ENCODE assay signal across 20 cellular contexts in genomic region chr12:52901715-52902541, GRCh38. TPM values are rescaled to one million over a fixed set of nuclear protein-coding genes. Genes with fewer than 3 reads are reported as not detected.
DNase-seq lines count a peak whose midpoint lies in the region; ATAC-seq, FAIRE-seq and TF ChIP-seq lines count a peak whose summit lies in the region.
"Had no signal": no experiment of that assay in that cellular context is flagged by ENCODE, and none has a peak within 500 bp of the region (broad histone marks: within the 10 kb centered on the region; RNA-seq: fewer than 3 reads in every experiment).

No MANE protein-coding gene starts in this region.

- H4K20me1 ChIP-seq in PC-9 (ENCODE audit: insufficient read depth): peaks cover 75% of the 10 kb centered on the region

- 30% methylated on average over 13 of the region's 13 CpGs for WGBS in A549 (ENCODE audit: missing lambda C conversion rate)
- 66% methylated on average over 13 of the region's 13 CpGs for WGBS in esophagus muscularis mucosa

- ATAC-seq in A549 (no peak), GM21723 (IDR thresholded peaks at IDR 0.05; ENCODE audit: unreplicated experiment) (no peak)
- ATAC-seq in CD4-positive, alpha-beta T cell (ENCODE audit: poor library complexity): no peak
- ATAC-seq: activated T-cell treated with anti-CD3 and anti-CD28 coated beads, Interleukin-2, amount 50 U/mL, for 4 hours had no signal

- FAIRE-seq in A549 (lab: Jason Lieb, UNC): no peak

- H3K9me2 ChIP-seq in PC-9 (ENCODE audit: insufficient read depth): no peaks in the 10 kb centered on the region

- H3K4me3 ChIP-seq in A549 (peak overlapping the region; percentile 87), PC-9 (peak overlapping the region; percentile 97), esophagus muscularis mucosa (peak overlapping the region in 3 of 4 donors; percentile 66 to 71 (median 70)), uterus (no peak overlapping the region)
- H3K4me3 ChIP-seq: SJSA1 had no signal

- peak overlapping the region; percentile 91 to 99 for H3K27ac ChIP-seq in A549
- peak overlapping the region; percentile 93 for H3K27ac ChIP-seq in PC-9
- H3K27ac ChIP-seq in esophagus muscularis mucosa (replicated peaks in 1 of 4): peak overlapping the region in 2 of 4 donors; percentile 90 to 93
- H3K27ac ChIP-seq in CD4-positive, alpha-beta T cell (ENCODE audit: low read depth, low read length): no peak overlapping the region
- no peak overlapping the region for H3K27ac ChIP-seq in uterus
- H3K27ac ChIP-seq: SJSA1 had no signal

- peaks cover 89% of the 10 kb centered on the region for H3K79me2 ChIP-seq in PC-9 (ENCODE audit: low read depth)

- H3K4me2 ChIP-seq in A549: peak overlapping the region; percentile 93
- peak overlapping the region; percentile 89 for H3K4me2 ChIP-seq in PC-9

- DNase-seq in A549 (ENCODE audit: low read depth in 1 of 2, low spot score in 1 of 2): no peak
- DNase-seq in PC-9: no peak
- DNase-seq in esophagus muscularis mucosa (ENCODE audit: extremely low spot score): no peak
- no peak for DNase-seq in neural crest cell (ENCODE audit: low read depth, low spot score)
- DNase-seq in CD4-positive, alpha-beta T cell: no peak
- no peak for DNase-seq in activated CD4-positive, alpha-beta T cell treated with anti-CD3 and anti-CD28 coated beads for 1 hour
- no peak for DNase-seq in uterus
- DNase-seq: activated naive CD4-positive, alpha-beta T cell treated with anti-CD3 and anti-CD28 coated beads, Interleukin-2, amount 50 U/mL, for 16 hours; activated T-cell treated with anti-CD3 and anti-CD28 coated beads, Interleukin-2, amount 50 U/mL, for 4 hours; hippocampal formation; islet precursor cell; mammary epithelial cell; NCI-H1436; NCI-H2171 treated with DMSO at 0.1 percent for 48 hours; NCI-H526 treated with DMSO at 0.1 percent for 48 hours; substantia nigra had no signal

- no peaks in the 10 kb centered on the region for H3K36me3 Mint-ChIP-seq in neural crest cell (ENCODE audit: low read depth)
- no peaks in the 10 kb centered on the region for H3K36me3 Mint-ChIP-seq in CD4-positive, alpha-beta T cell (ENCODE audit: low read depth)

- peaks cover 93% of the 10 kb centered on the region for H3F3A ChIP-seq in PC-9 (ENCODE audit: insufficient read depth, low read depth)

- TF ChIP-seq EP300 in A549 (IDR thresholded peaks at IDR 0.05) (no peak), esophagus muscularis mucosa (IDR thresholded peaks at IDR 0.05) (no peak)

- H3K9me3 ChIP-seq in A549 (no peaks in the 10 kb centered on the region), PC-9 (ENCODE audit: insufficient read depth, low read depth) (no peaks in the 10 kb centered on the region), esophagus muscularis mucosa (no peaks in the 10 kb centered on the region), uterus (no peaks in the 10 kb centered on the region)
- H3K9me3 ChIP-seq in CD4-positive, alpha-beta T cell (ENCODE audit: control insufficient read depth, low read length): no peaks in the 10 kb centered on the region
- H3K9me3 ChIP-seq: SJSA1 had no signal

- peaks cover 14% of the 10 kb centered on the region for H3K4me1 Mint-ChIP-seq in neural crest cell
- H3K4me1 Mint-ChIP-seq in CD4-positive, alpha-beta T cell (ENCODE audit: low read depth): peaks cover 5% of the 10 kb centered on the region

- peaks cover 72% of the 10 kb centered on the region for H3K4me1 ChIP-seq in A549
- peaks cover 71% of the 10 kb centered on the region for H3K4me1 ChIP-seq in PC-9 (replicated peaks; ENCODE audit: insufficient read depth)
- H3K4me1 ChIP-seq in esophagus muscularis mucosa: peaks cover 7 to 77% (median 56%) of the 10 kb centered on the region in 4 donors
- H3K4me1 ChIP-seq in uterus: no peaks in the 10 kb centered on the region
- H3K4me1 ChIP-seq: SJSA1 had no signal

- H3K36me3 ChIP-seq in PC-9 (ENCODE audit: low read depth): peaks cover 66% of the 10 kb centered on the region
- H3K36me3 ChIP-seq in esophagus muscularis mucosa: peaks cover 20 to 46% (median 42%) of the 10 kb centered on the region in 4 donors
- no peaks in the 10 kb centered on the region for H3K36me3 ChIP-seq in uterus
- H3K36me3 ChIP-seq: SJSA1 had no signal

- BruUV-seq in PC-9 (replicated peaks; lab: Mats Ljungman, UMichigan): no TSS peak

- no peak overlapping the region for H3K27ac Mint-ChIP-seq in neural crest cell (ENCODE audit: unreplicated experiment)
- H3K27ac Mint-ChIP-seq in CD4-positive, alpha-beta T cell: no peak overlapping the region

- H3K27me3 Mint-ChIP-seq in neural crest cell (ENCODE audit: low read depth): no peaks in the 10 kb centered on the region
- no peaks in the 10 kb centered on the region for H3K27me3 Mint-ChIP-seq in CD4-positive, alpha-beta T cell

- peak overlapping the region; percentile 47 for H3K4me3 Mint-ChIP-seq in neural crest cell
- no peak overlapping the region for H3K4me3 Mint-ChIP-seq in CD4-positive, alpha-beta T cell
- H3K4me3 Mint-ChIP-seq: activated T-cell treated with anti-CD3 and anti-CD28 coated beads, Interleukin-2, amount 50 U/mL, for 4 hours had no signal

- CTCF ChIA-PET in A549 (lab: Yijun Ruan, JAX): interaction anchor here (1.5 to 20.5 kb wide), 5 partner anchors 13 to 78 kb away, joined by 3 to 440 read pairs (median 34); no protein-coding TSS in a partner anchor
- CTCF ChIA-PET in PC-9 (lab: Charles Lee): interaction anchor here (0.6 to 1.5 kb wide), 2 partner anchors 69 to 762 kb away, joined by 3 to 16 read pairs; no protein-coding TSS in a partner anchor
- CTCF ChIA-PET in CD4-positive, alpha-beta T cell (lab: Charles Lee): no interaction called here

- no peak for TF ChIP-seq RAD21 in A549 (conservative IDR thresholded peaks at IDR 0.05 in 1 of 2, IDR thresholded peaks at IDR 0.05 in 1 of 2)

- POLR2A ChIA-PET in A549 (lab: Yijun Ruan, JAX) (interaction anchor here (0.6 to 6.3 kb wide), 3 partner anchors 22 to 46 kb away, joined by 3 to 208 read pairs (median 205); partner anchors contain the start of gene KRT18), PC-9 (lab: Charles Lee; ENCODE audit: unreplicated experiment) (interaction anchor here (0.7 to 1.2 kb wide), 3 partner anchors 23 to 89 kb away, joined by 3 to 6 read pairs (median 5); no protein-coding TSS in a partner anchor)
- POLR2A ChIA-PET in CD4-positive, alpha-beta T cell (lab: Charles Lee): no interaction called here

- TF ChIP-seq POLR2A in A549 (IDR thresholded peaks at IDR 0.05; ENCODE audit: low read length) (no peak), esophagus muscularis mucosa (IDR thresholded peaks at IDR 0.05; ENCODE audit: low read depth) (no peak), uterus (IDR thresholded peaks at IDR 0.05) (no peak)

- TF ChIP-seq CTCF in A549 (IDR thresholded peaks at IDR 0.05) (no peak), PC-9 (conservative IDR thresholded peaks at IDR 0.05) (no peak), esophagus muscularis mucosa (IDR thresholded peaks at IDR 0.05) (no peak), neural crest cell (conservative IDR thresholded peaks at IDR 0.05) (no peak), uterus (IDR thresholded peaks at IDR 0.05) (no peak)
- TF ChIP-seq CTCF in CD4-positive, alpha-beta T cell (IDR thresholded peaks at IDR 0.05): no peak

- no peaks in the 10 kb centered on the region for H3K9me3 Mint-ChIP-seq in neural crest cell
- no peaks in the 10 kb centered on the region for H3K9me3 Mint-ChIP-seq in CD4-positive, alpha-beta T cell
- H3K9me3 Mint-ChIP-seq: activated T-cell treated with anti-CD3 and anti-CD28 coated beads, Interleukin-2, amount 50 U/mL, for 4 hours had no signal

- H3K27me3 ChIP-seq in PC-9 (ENCODE audit: insufficient read depth, low read depth): no peaks in the 10 kb centered on the region
- H3K27me3 ChIP-seq in esophagus muscularis mucosa: peaks cover 0 to 3% (median 0%) of the 10 kb centered on the region in 4 donors
- H3K27me3 ChIP-seq in CD4-positive, alpha-beta T cell (ENCODE audit: control insufficient read depth, insufficient read depth, low read length): peaks cover 4% of the 10 kb centered on the region
- H3K27me3 ChIP-seq in uterus: peaks cover 0 to 3% of the 10 kb centered on the region in 2 donors
- H3K27me3 ChIP-seq: SJSA1 had no signal

- H2AFZ ChIP-seq in PC-9: no peak overlapping the region

- intact Hi-C loops in PC-9 (cut with micrococcal nuclease; ENCODE audit: unreplicated experiment) (no loop called here), esophagus muscularis mucosa (cut with DNase I) (loop anchor here (5.0 kb wide), 1 partner anchor 80 kb away; no protein-coding TSS in a partner anchor), uterus (cut with DNase I; ENCODE audit: low total_unique reads) (no loop called here)
- intact Hi-C loops in CD4-positive, alpha-beta T cell (cut with DNase I, micrococcal nuclease): no loop called here

RNA-seq across cellular contexts. Expression of gene KRT8, which starts 2.9 kb away (rescaled TPM):
- polyA plus RNA-seq in A549 (2011; rRNA removed) (1,385 and 2,250 TPM in 2 replicates), A549 (2017; fragmentation: RNase III; extraction: RNeasy Plus Mini Kit Qiagen cat#74134 plus additional on column Dnase treatment) (3,173 to 3,781 TPM (median 3,633 TPM) in 3 replicates)
- polyA plus RNA-seq in A549 (2012; cell fraction: cytosol; rRNA removed): 2,547 and 2,774 TPM in 2 replicates
- polyA plus RNA-seq in A549 (2012; cell fraction: nucleus; rRNA removed): 3,370 and 4,681 TPM in 2 replicates
- polyA minus RNA-seq in A549 (2011; rRNA and poly(A)+ RNA removed): 2,077 and 2,477 TPM in 2 replicates
- total RNA-seq in PC-9 (2021) (2,689 and 2,962 TPM in 2 replicates), esophagus muscularis mucosa (100 to 1,000 TPM; 136 to 508 (median 387) TPM), neural crest cell (8.3 and 10.3 TPM in 2 replicates), uterus (10 to 100 TPM in 3 of 4 donors, 1 to 10 TPM in 1; 9.1 to 46.2 (median 36.5) TPM)
- total RNA-seq in CD4-positive, alpha-beta T cell: under 1 TPM; 0.63 to 0.89 TPM

RNA-seq across cellular contexts. Expression of gene KRT18, which starts 47.0 kb away (rescaled TPM):
- polyA plus RNA-seq in A549 (2011; rRNA removed) (2,476 and 2,635 TPM in 2 replicates), A549 (2017; fragmentation: RNase III; extraction: RNeasy Plus Mini Kit Qiagen cat#74134 plus additional on column Dnase treatment) (2,534 to 2,941 TPM (median 2,752 TPM) in 3 replicates)
- 2,127 and 2,527 TPM in 2 replicates for polyA plus RNA-seq in A549 (2012; cell fraction: cytosol; rRNA removed)
- polyA plus RNA-seq in A549 (2012; cell fraction: nucleus; rRNA removed): 3,075 and 3,600 TPM in 2 replicates
- polyA minus RNA-seq in A549 (2011; rRNA and poly(A)+ RNA removed): 2,971 and 3,475 TPM in 2 replicates
- total RNA-seq in PC-9 (2021) (2,869 and 2,977 TPM in 2 replicates), esophagus muscularis mucosa (10 to 100 TPM; 19.7 to 42.5 (median 23.6) TPM), neural crest cell (6.4 and 6.9 TPM in 2 replicates), uterus (10 to 100 TPM in 3 of 4 donors, 1 to 10 TPM in 1; 2.6 to 69.2 (median 17.8) TPM)
- 1 to 10 TPM; 7.2 to 9.2 TPM for total RNA-seq in CD4-positive, alpha-beta T cell

RNA-seq across cellular contexts. Expression of gene KRT78, which starts 53.1 kb away (rescaled TPM):
- 0.09 TPM in 1 of 2 replicates, not detected in the other for polyA plus RNA-seq in A549 (2011; rRNA removed)
- 0.03 TPM in 2 replicates for polyA plus RNA-seq in A549 (2012; cell fraction: cytosol; rRNA removed)
- polyA plus RNA-seq in A549 (2012; cell fraction: nucleus; rRNA removed): 0.20 and 0.29 TPM in 2 replicates
- 0.12 TPM in 2 of 3 replicates, not detected in the other for polyA plus RNA-seq in A549 (2017; fragmentation: RNase III; extraction: RNeasy Plus Mini Kit Qiagen cat#74134 plus additional on column Dnase treatment)
- 0.17 TPM in 1 of 2 replicates, not detected in the other for polyA minus RNA-seq in A549 (2011; rRNA and poly(A)+ RNA removed)
- total RNA-seq in PC-9 (2021): 1.5 and 1.7 TPM in 2 replicates
- 1 to 10 TPM in 1 of 4 donors, under 1 TPM in 2, not detected in 1; 0.33 to 2.1 (median 0.75) TPM for total RNA-seq in esophagus muscularis mucosa
- total RNA-seq in neural crest cell: not detected in 2 replicates
- total RNA-seq in CD4-positive, alpha-beta T cell: not detected
- not detected for total RNA-seq in uterus
- total RNA-seq: activated T-cell treated with anti-CD3 and anti-CD28 coated beads, Interleukin-2, amount 50 U/mL, for 4 hours; mammary epithelial cell had no signal
- polyA plus RNA-seq: AG04450, mammary epithelial cell, neural cell had no signal

Comparison
In these comparisons a context has a peak if more than half of its experiments do, and no peak if none do; other contexts are left out.
1. H3K27ac ChIP-seq: peak in A549 (2 of 2) and PC-9 (single experiment); none in CD4-positive, alpha-beta T cell (single experiment) and uterus (0 of 2).
2. H3K4me3 ChIP-seq: peak in A549 (single experiment), PC-9 (single experiment) and esophagus muscularis mucosa (3 of 4); none in uterus (0 of 2).
3. RNA of gene KRT18, which starts 47.0 kb away (total RNA-seq): 2,869 to 2,977 TPM in PC-9; 19.7 to 42.5 TPM in esophagus muscularis mucosa, 2.6 to 69.2 TPM in uterus, 7.2 to 9.2 TPM in CD4-positive, alpha-beta T cell and 6.4 to 6.9 TPM in neural crest cell; every median in the first group is over 10 times any median in the second.